In the genomic region with DNA sequence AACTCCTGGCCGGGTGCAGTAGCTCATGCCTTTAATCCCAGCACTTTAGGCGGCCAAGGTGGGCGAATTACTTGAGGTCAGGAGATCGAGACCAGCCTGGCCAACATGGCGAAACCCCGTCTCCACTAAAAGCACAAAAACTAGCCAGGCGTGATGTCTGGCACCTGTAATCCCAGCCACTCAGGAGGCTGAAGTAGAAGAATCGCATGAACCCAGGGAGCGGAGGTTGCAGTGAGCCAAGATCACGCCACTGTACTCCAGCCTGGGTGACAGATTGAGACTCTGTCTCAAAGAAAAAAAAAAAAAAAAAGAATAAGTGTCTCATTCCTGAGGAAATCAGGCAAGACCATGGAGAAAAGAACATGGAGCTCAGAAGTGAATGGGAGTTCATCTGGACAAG, we compare ENCODE assay signal across 8 cellular contexts. TPM values are rescaled to one million over a fixed set of nuclear protein-coding genes. Genes with fewer than 3 reads are reported as not detected.
A peak's percentile ranks its signal among the peaks of the same experiment; 100 is the strongest.
DNase-seq lines count a peak whose midpoint lies in the region; ATAC-seq and TF ChIP-seq lines count a peak whose summit lies in the region.
"Not testable (repeated sequence)": the region's sequence is repeated elsewhere in the genome, so short reads cannot be mapped to it uniquely, and the experiment has no call there.

No MANE protein-coding gene starts in this region.

- peak overlapping the region; percentile 100 for H3K27ac Mint-ChIP-seq in activated T-cell treated with anti-CD3 and anti-CD28 coated beads, Interleukin-2, amount 50 U/mL, for 24 hours
- not testable (repeated sequence) for H3K27ac Mint-ChIP-seq in chondrocyte (ENCODE audit: unreplicated experiment)
- peak overlapping the region; percentile 98 for H3K27ac Mint-ChIP-seq in glutamatergic neuron (ENCODE audit: unreplicated experiment)
- H3K27ac Mint-ChIP-seq in naive thymus-derived CD4-positive, alpha-beta T cell = peak overlapping the region in 2 of 9 donors; percentile 96 to 97
- peak overlapping the region; percentile 100 for H3K27ac Mint-ChIP-seq in stimulated activated naive CD8-positive, alpha-beta T cell treated with anti-CD3 and anti-CD28 coated beads, Interleukin-15, Interleukin-2, amounts not matched to agents 100 ng/mL and 50 ng/mL, for 24 hours

- DNase-seq in HFF-Myc (ENCODE audit: extremely low read depth, low read depth); Panc1 (ENCODE audit: low read depth, low spot score); activated T-cell treated with anti-CD3 and anti-CD28 coated beads, Interleukin-2, amount 50 U/mL, for 24 hours; chondrocyte (ENCODE audit: low spot score); glutamatergic neuron; naive thymus-derived CD4-positive, alpha-beta T cell: not testable (repeated sequence)

- not testable (repeated sequence) for ATAC-seq in Panc1; naive thymus-derived CD4-positive, alpha-beta T cell

- TF ChIP-seq CTCF in HFF-Myc (IDR thresholded peaks at IDR 0.05; ENCODE audit: low read depth, low read length, missing control alignments); Panc1 (IDR thresholded peaks at IDR 0.05); chondrocyte (IDR thresholded peaks at IDR 0.05); glutamatergic neuron (IDR thresholded peaks at IDR 0.05; ENCODE audit: partially characterized antibody, unreplicated experiment): not testable (repeated sequence)

- H3K4me1 Mint-ChIP-seq in activated T-cell treated with anti-CD3 and anti-CD28 coated beads, Interleukin-2, amount 50 U/mL, for 24 hours (ENCODE audit: low read depth) = peaks cover 36% of the 10 kb centered on the region
- peaks cover 16% of the 10 kb centered on the region for H3K4me1 Mint-ChIP-seq in chondrocyte (ENCODE audit: low read depth)
- H3K4me1 Mint-ChIP-seq in glutamatergic neuron (ENCODE audit: low read depth, unreplicated experiment) = peaks cover 14% of the 10 kb centered on the region
- H3K4me1 Mint-ChIP-seq in naive thymus-derived CD4-positive, alpha-beta T cell = peaks cover 17 to 42% (median 28%) of the 10 kb centered on the region in 7 donors
- peaks cover 33% of the 10 kb centered on the region for H3K4me1 Mint-ChIP-seq in stimulated activated naive CD8-positive, alpha-beta T cell treated with anti-CD3 and anti-CD28 coated beads, Interleukin-15, Interleukin-2, amounts not matched to agents 100 ng/mL and 50 ng/mL, for 24 hours (ENCODE audit: low read depth)

- peak overlapping the region; percentile 94 for H3K4me2 ChIP-seq in BLaER1

- peaks cover 66% of the 10 kb centered on the region for H3K36me3 ChIP-seq in BLaER1
- not testable (repeated sequence) for H3K36me3 ChIP-seq in Panc1 (ENCODE audit: control insufficient read depth, insufficient read depth, low read length)
- peaks cover 11 to 36% (median 11%) of the 10 kb centered on the region in 3 experiments for H3K36me3 ChIP-seq in naive thymus-derived CD4-positive, alpha-beta T cell (ENCODE audit: control insufficient read depth in 2 of 3, insufficient read depth in 3 of 3, low read length in 3 of 3)

- not testable (repeated sequence) for BruUV-seq in Panc1 (replicated peaks; lab: Mats Ljungman, UMichigan)

- H3K9ac ChIP-seq in BLaER1 = peak overlapping the region; percentile 92; the same call in 1 of the 2 replicates

- intact Hi-C loops in Panc1 (cut with micrococcal nuclease; ENCODE audit: unreplicated experiment) = not testable (repeated sequence)
- intact Hi-C loops in naive thymus-derived CD4-positive, alpha-beta T cell (cut with micrococcal nuclease) = loop anchor here (5.0 kb wide), 2 partner anchors 619 to 1109 kb away; a partner anchor contains a TSS

- POLR2A ChIA-PET in Panc1 (lab: Charles Lee) = interaction anchor here (0.6 kb wide), 1 partner anchor 30 kb away, joined by 7 read pairs; no protein-coding TSS in a partner anchor
- POLR2A ChIA-PET in naive thymus-derived CD4-positive, alpha-beta T cell (lab: Charles Lee) = not testable (repeated sequence)

- peaks cover 26% of the 10 kb centered on the region for H3K4me1 ChIP-seq in BLaER1
- H3K4me1 ChIP-seq in Panc1 (ENCODE audit: control insufficient read depth, insufficient read depth, low read length) = not testable (repeated sequence)
- H3K4me1 ChIP-seq in naive thymus-derived CD4-positive, alpha-beta T cell (ENCODE audit: control insufficient read depth in 2 of 2, insufficient read depth in 2 of 2, low read length in 2 of 2) = peaks cover 0 to 19% of the 10 kb centered on the region in 2 donors

- H4K20me1 ChIP-seq in BLaER1 = not testable (repeated sequence)

- H3K4me3 Mint-ChIP-seq in activated T-cell treated with anti-CD3 and anti-CD28 coated beads, Interleukin-2, amount 50 U/mL, for 24 hours = peak overlapping the region; percentile 88
- H3K4me3 Mint-ChIP-seq in chondrocyte (ENCODE audit: unreplicated experiment) (peak overlapping the region; percentile 89), glutamatergic neuron (ENCODE audit: unreplicated experiment) (peak overlapping the region; percentile 97)
- peak overlapping the region in 9 of 10 donors; percentile 41 to 97 (median 96) for H3K4me3 Mint-ChIP-seq in naive thymus-derived CD4-positive, alpha-beta T cell
- H3K4me3 Mint-ChIP-seq in stimulated activated naive CD8-positive, alpha-beta T cell treated with anti-CD3 and anti-CD28 coated beads, Interleukin-15, Interleukin-2, amounts not matched to agents 100 ng/mL and 50 ng/mL, for 24 hours = not testable (repeated sequence)

- H3K27ac ChIP-seq in BLaER1; Panc1 (ENCODE audit: low read length); naive thymus-derived CD4-positive, alpha-beta T cell (ENCODE audit: low read depth, low read length): not testable (repeated sequence)

- H3K4me3 ChIP-seq in BLaER1 (peak overlapping the region; percentile 84), HFF-Myc (replicated peaks; ENCODE audit: low read depth, low read length) (peak overlapping the region; percentile 72), Panc1 (ENCODE audit: low read depth in 2 of 2, low read length in 2 of 2) (peak overlapping the region; percentile 97 to 98; a peak in 3 of 4 replicates)
- H3K4me3 ChIP-seq in naive thymus-derived CD4-positive, alpha-beta T cell (ENCODE audit: low read length) = not testable (repeated sequence)

- H3K27me3 ChIP-seq in BLaER1; Panc1 (ENCODE audit: control insufficient read depth, insufficient read depth, low read length); naive thymus-derived CD4-positive, alpha-beta T cell (ENCODE audit: control insufficient read depth in 2 of 2, insufficient read depth in 2 of 2, low read length in 2 of 2): not testable (repeated sequence)

- not testable (repeated sequence) for H3K27me3 Mint-ChIP-seq in activated T-cell treated with anti-CD3 and anti-CD28 coated beads, Interleukin-2, amount 50 U/mL, for 24 hours; chondrocyte (ENCODE audit: low read depth); glutamatergic neuron (ENCODE audit: unreplicated experiment); naive thymus-derived CD4-positive, alpha-beta T cell; stimulated activated naive CD8-positive, alpha-beta T cell treated with anti-CD3 and anti-CD28 coated beads, Interleukin-15, Interleukin-2, amounts not matched to agents 100 ng/mL and 50 ng/mL, for 24 hours

- in situ Hi-C loops in Panc1 (cut with HindIII; ENCODE audit: low pct_unique_long_range_greater_than_20kb, low sequenced_read_pairs) = not testable (repeated sequence)

- H3K9me3 Mint-ChIP-seq in activated T-cell treated with anti-CD3 and anti-CD28 coated beads, Interleukin-2, amount 50 U/mL, for 24 hours; chondrocyte (ENCODE audit: low read depth); naive thymus-derived CD4-positive, alpha-beta T cell; stimulated activated naive CD8-positive, alpha-beta T cell treated with anti-CD3 and anti-CD28 coated beads, Interleukin-15, Interleukin-2, amounts not matched to agents 100 ng/mL and 50 ng/mL, for 24 hours: not testable (repeated sequence)
- H3K9me3 Mint-ChIP-seq in glutamatergic neuron (ENCODE audit: unreplicated experiment) = peaks cover 11% of the 10 kb centered on the region

- H3K9me3 ChIP-seq in BLaER1; Panc1 (ENCODE audit: control insufficient read depth, insufficient read depth, low read depth, low read length); naive thymus-derived CD4-positive, alpha-beta T cell (ENCODE audit: control insufficient read depth in 2 of 3, low read length in 3 of 3): not testable (repeated sequence)

- CTCF ChIA-PET in Panc1 (lab: Charles Lee) = not testable (repeated sequence)
- CTCF ChIA-PET in naive thymus-derived CD4-positive, alpha-beta T cell (lab: Charles Lee) = interaction anchor here (0.9 to 1.1 kb wide), 2 partner anchors 187 to 196 kb away, joined by 3 to 5 read pairs; no protein-coding TSS in a partner anchor

- peaks cover 42% of the 10 kb centered on the region for H3K36me3 Mint-ChIP-seq in activated T-cell treated with anti-CD3 and anti-CD28 coated beads, Interleukin-2, amount 50 U/mL, for 24 hours (ENCODE audit: low read depth)
- H3K36me3 Mint-ChIP-seq in chondrocyte (ENCODE audit: low read depth); glutamatergic neuron (ENCODE audit: unreplicated experiment): not testable (repeated sequence)
- H3K36me3 Mint-ChIP-seq in naive thymus-derived CD4-positive, alpha-beta T cell = peaks cover 3 to 25% (median 11%) of the 10 kb centered on the region in 5 donors
- peaks cover 39% of the 10 kb centered on the region for H3K36me3 Mint-ChIP-seq in stimulated activated naive CD8-positive, alpha-beta T cell treated with anti-CD3 and anti-CD28 coated beads, Interleukin-15, Interleukin-2, amounts not matched to agents 100 ng/mL and 50 ng/mL, for 24 hours (ENCODE audit: low read depth)

RNA-seq across cellular contexts. Expression of a gene that starts 1.2 kb away (rescaled TPM):
- total RNA-seq in Panc1 (2021; ENCODE audit: unreplicated experiment) = 76.9 TPM
- 82.3 TPM for polyA plus RNA-seq in Panc1 (2012; ENCODE audit: insufficient read length)
- 38.1 to 46.7 TPM (median 42.0 TPM) in 3 replicates for total RNA-seq in chondrocyte
- 58.9 TPM for total RNA-seq in glutamatergic neuron (ENCODE audit: unreplicated experiment)
- 10 to 100 TPM; 12.8 to 55.7 (median 24.0) TPM for total RNA-seq in naive thymus-derived CD4-positive, alpha-beta T cell
- 10 to 100 TPM; 66.7 to 77.6 TPM for polyA plus RNA-seq in naive thymus-derived CD4-positive, alpha-beta T cell

RNA-seq across cellular contexts. Expression of a gene that starts 1.5 kb away (rescaled TPM):
- total RNA-seq in Panc1 (2021; ENCODE audit: unreplicated experiment) (31.3 TPM), chondrocyte (12.7 to 15.7 TPM (median 13.7 TPM) in 3 replicates), glutamatergic neuron (ENCODE audit: unreplicated experiment) (19.3 TPM)
- polyA plus RNA-seq in Panc1 (2012; ENCODE audit: insufficient read length) = 23.9 TPM
- 10 to 100 TPM in 4 of 5 experiments, 1 to 10 TPM in 1; 9.2 to 32.1 (median 28.5) TPM for total RNA-seq in naive thymus-derived CD4-positive, alpha-beta T cell
- polyA plus RNA-seq in naive thymus-derived CD4-positive, alpha-beta T cell = 10 to 100 TPM; 54.4 to 74.3 TPM
